1 cellular context compared by ENCODE assay signal in genomic region chr22:50310209-50310722, GRCh38.
TF ChIP-seq lines count a peak whose summit lies in the region.

No MANE protein-coding gene starts in this region.

TF ChIP-seq in SK-N-SH, 30 proteins besides CTCF, POLR2A, EP300 and RAD21 (continued from another document):
- TF ChIP-seq ZBTB33 (IDR thresholded peaks at IDR 0.05; ENCODE audit: borderline replicate concordance, low read depth) (no peak), NRF1 (IDR thresholded peaks at IDR 0.05; ENCODE audit: low read depth, low read length) (no peak), TAF1 (IDR thresholded peaks at IDR 0.05; ENCODE audit: borderline replicate concordance, low read depth, low read length) (no peak), USF1 (IDR thresholded peaks at IDR 0.05; ENCODE audit: borderline replicate concordance, low read depth) (no peak), RXRA (IDR thresholded peaks at IDR 0.05; ENCODE audit: borderline replicate concordance, low read depth) (no peak), GATA2 (CRISPR knock-in tag; IDR thresholded peaks at IDR 0.05) (no peak), CHD2 (IDR thresholded peaks at IDR 0.05; ENCODE audit: low read length, partially characterized antibody) (no peak), RCOR1 (IDR thresholded peaks at IDR 0.05; ENCODE audit: low read length) (no peak), TEAD4 (IDR thresholded peaks at IDR 0.05; ENCODE audit: borderline replicate concordance, insufficient read depth) (no peak), REST (IDR thresholded peaks at IDR 0.05; ENCODE audit: low read depth, low read length) (no peak), RFX5 (IDR thresholded peaks at IDR 0.05; ENCODE audit: low read length) (no peak), TCF12 (IDR thresholded peaks at IDR 0.05) (no peak), MXI1 (IDR thresholded peaks at IDR 0.05; ENCODE audit: low read depth, low read length) (no peak)
TF ChIP-seq in SK-N-SH: peak in this region for 0.
